8 cellular contexts compared by ENCODE assay signal in the genomic region with DNA sequence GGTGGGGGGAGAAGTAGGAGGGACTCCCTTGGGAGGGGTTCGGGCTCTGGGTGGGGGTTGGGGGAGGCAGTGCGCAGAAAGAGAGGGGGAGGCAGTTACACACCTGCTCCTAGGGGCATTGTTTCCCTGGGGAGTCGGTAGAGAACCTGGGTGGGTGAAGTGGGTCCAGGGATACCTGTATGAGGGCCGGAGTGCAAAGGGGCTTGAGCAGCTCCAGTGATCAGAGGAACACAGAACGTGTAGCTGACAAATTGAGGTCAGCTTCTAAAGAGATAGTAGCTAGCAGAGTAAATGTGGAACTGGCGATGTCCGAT. TPM values are rescaled to one million over a fixed set of nuclear protein-coding genes. Genes with fewer than 3 reads are reported as not detected.
DNase-seq lines count a peak whose midpoint lies in the region; ATAC-seq and FAIRE-seq lines count a peak whose summit lies in the region.

No MANE protein-coding gene starts in this region.

- peaks cover 29 to 37% of the 10 kb centered on the region in 2 donors for H3K4me1 Mint-ChIP-seq in natural killer cell treated with Interleukin-12 subunit alpha and Interleukin-12 subunit beta and Interleukin-15 and Interleukin-18, amount 100 ng/mL, for 72 hours (ENCODE audit: low read depth in 2 of 2)

- intact Hi-C loops in left colon (cut with DNase I, micrococcal nuclease): no loop called here

- peak overlapping the region; percentile 95 for H3K4me3 Mint-ChIP-seq in natural killer cell treated with Interleukin-12 subunit alpha and Interleukin-12 subunit beta and Interleukin-15 and Interleukin-18, amount 100 ng/mL, for 72 hours

- no peak for FAIRE-seq in frontal cortex (lab: Jason Lieb, UNC)

- peak overlapping the region; percentile 72; the same call in 1 of the 2 replicates for H3K27ac ChIP-seq in HUES6 (ENCODE audit: low read depth, low read length)
- H3K27ac ChIP-seq in caudate nucleus (ENCODE audit: low read depth, low read length): peak overlapping the region; percentile 95

- H3K4me3 ChIP-seq in HUES6 (ENCODE audit: low read depth, low read length): peak overlapping the region; percentile 70

- H3K27me3 ChIP-seq in HUES6 (ENCODE audit: control insufficient read depth, insufficient read depth, low read length): peaks cover 21% of the 10 kb centered on the region

- H3K27me3 Mint-ChIP-seq in natural killer cell treated with Interleukin-12 subunit alpha and Interleukin-12 subunit beta and Interleukin-15 and Interleukin-18, amount 100 ng/mL, for 72 hours: no peaks in the 10 kb centered on the region

- peaks cover 7% of the 10 kb centered on the region; the same call in 1 of the 2 replicates for H3K4me1 ChIP-seq in HUES6 (ENCODE audit: control insufficient read depth, insufficient read depth, low read length)

- peak overlapping the region; percentile 93 to 95 for H3K27ac Mint-ChIP-seq in natural killer cell treated with Interleukin-12 subunit alpha and Interleukin-12 subunit beta and Interleukin-15 and Interleukin-18, amount 100 ng/mL, for 72 hours

- H3K36me3 Mint-ChIP-seq in natural killer cell treated with Interleukin-12 subunit alpha and Interleukin-12 subunit beta and Interleukin-15 and Interleukin-18, amount 100 ng/mL, for 72 hours: peaks cover 4% of the 10 kb centered on the region

- peak in 4 of 61 donors; percentile 41 to 75 (median 62) for DNase-seq in caudate nucleus (lab: John Stamatoyannopoulos, UW)
- DNase-seq in natural killer cell treated with Interleukin-12 subunit alpha and Interleukin-12 subunit beta and Interleukin-15 and Interleukin-18, amount 100 ng/mL, for 72 hours (ENCODE audit: low spot score): no peak
- no peak for DNase-seq in frontal cortex (ENCODE audit: low spot score in 2 of 2)
- DNase-seq in left colon: no peak
- DNase-seq in NCI-H774 (lab: John Stamatoyannopoulos, UW): no peak

- no peaks in the 10 kb centered on the region for H3K9me3 Mint-ChIP-seq in natural killer cell treated with Interleukin-12 subunit alpha and Interleukin-12 subunit beta and Interleukin-15 and Interleukin-18, amount 100 ng/mL, for 72 hours

- H3K9ac ChIP-seq in HUES6 (ENCODE audit: low read length): peak overlapping the region; percentile 41

- H3K36me3 ChIP-seq in HUES6 (ENCODE audit: control insufficient read depth, insufficient read depth, low read length): peaks cover 42% of the 10 kb centered on the region

- ATAC-seq in GM18498 (IDR thresholded peaks at IDR 0.05; ENCODE audit: unreplicated experiment): peak; percentile 11
- ATAC-seq in natural killer cell treated with Interleukin-12 subunit alpha and Interleukin-12 subunit beta and Interleukin-15 and Interleukin-18, amount 100 ng/mL, for 72 hours: no peak
- ATAC-seq in left colon: no peak
- ATAC-seq in HG03378 (IDR thresholded peaks at IDR 0.05; ENCODE audit: unreplicated experiment): no peak

- no peaks in the 10 kb centered on the region for H3K9me3 ChIP-seq in HUES6 (ENCODE audit: control insufficient read depth, insufficient read depth, low read depth, low read length)

RNA-seq across cellular contexts. Expression of a gene that starts 0.4 kb away (rescaled TPM):
- total RNA-seq in natural killer cell treated with Interleukin-12 subunit alpha and Interleukin-12 subunit beta and Interleukin-15 and Interleukin-18, amount 100 ng/mL, for 72 hours: 100 to 1,000 TPM in 1 of 2 donors, 10 to 100 TPM in 1; 69.5 to 112 TPM
- total RNA-seq in frontal cortex: 35.1 TPM
- total RNA-seq in left colon: 10 to 100 TPM; 35.5 to 41.8 TPM

RNA-seq across cellular contexts. Expression of a gene that starts 18.2 kb away (rescaled TPM):
- total RNA-seq in natural killer cell treated with Interleukin-12 subunit alpha and Interleukin-12 subunit beta and Interleukin-15 and Interleukin-18, amount 100 ng/mL, for 72 hours: under 1 TPM; 0.36 TPM
- total RNA-seq in frontal cortex (9.4 TPM), left colon (1 to 10 TPM; 1.8 to 4.3 TPM)

RNA-seq across cellular contexts. Expression of a gene that starts 26.5 kb away (rescaled TPM):
- total RNA-seq in natural killer cell treated with Interleukin-12 subunit alpha and Interleukin-12 subunit beta and Interleukin-15 and Interleukin-18, amount 100 ng/mL, for 72 hours: 10 to 100 TPM; 39.9 to 51.2 TPM
- total RNA-seq in frontal cortex: 11.0 TPM
- 10 to 100 TPM; 90.1 to 91.3 TPM for total RNA-seq in left colon

RNA-seq across cellular contexts. Expression of a gene that starts 28.2 kb away (rescaled TPM):
- under 1 TPM in 1 of 2 donors, not detected in 1; 0.17 TPM for total RNA-seq in natural killer cell treated with Interleukin-12 subunit alpha and Interleukin-12 subunit beta and Interleukin-15 and Interleukin-18, amount 100 ng/mL, for 72 hours
- total RNA-seq in frontal cortex (15.5 TPM), left colon (1 to 10 TPM in 1 of 2 donors, under 1 TPM in 1; 0.55 to 1.9 TPM)
